16 cellular contexts compared by ENCODE assay signal in the genomic region with DNA sequence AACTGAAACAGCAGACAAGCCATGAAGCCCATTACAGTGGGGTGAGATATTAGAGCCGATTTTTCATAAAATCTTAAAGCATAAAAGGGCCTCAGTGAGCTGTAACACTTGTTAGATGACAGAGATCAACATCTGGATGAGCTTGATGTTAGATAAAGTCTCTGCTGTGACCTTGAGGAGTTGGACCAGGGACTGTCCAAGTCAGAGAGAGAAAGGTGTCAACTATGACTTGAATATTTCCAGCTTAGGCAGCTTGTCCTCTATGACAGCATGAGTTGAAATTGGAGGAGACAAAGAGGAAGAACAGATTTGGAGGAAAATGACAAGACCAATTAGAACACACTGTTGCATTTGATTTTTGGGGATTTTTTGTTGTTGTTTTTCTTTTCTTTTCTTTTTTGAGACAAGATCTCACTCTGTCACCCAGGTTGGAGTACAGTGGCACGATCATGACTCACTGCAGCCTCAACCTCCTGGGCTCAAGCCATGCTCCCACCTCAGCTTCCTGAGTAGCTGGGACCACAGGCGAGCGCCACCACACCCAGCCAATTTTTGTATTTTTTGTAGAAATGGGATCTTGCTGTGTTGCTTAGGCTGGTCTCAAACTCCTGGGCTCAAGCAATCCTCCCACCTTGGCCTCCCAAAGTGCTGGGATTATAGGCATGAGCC. TPM values are rescaled to one million over a fixed set of nuclear protein-coding genes. Genes with fewer than 3 reads are reported as not detected.
DNase-seq lines count a peak whose midpoint lies in the region; ATAC-seq lines count a peak whose summit lies in the region.
"Had no signal": no experiment of that assay in that cellular context is flagged by ENCODE, and none has a peak within 500 bp of the region (broad histone marks: within the 10 kb centered on the region; RNA-seq: fewer than 3 reads in every experiment).

No MANE protein-coding gene starts in this region.

- H3K4me1 Mint-ChIP-seq in activated CD8-positive, alpha-beta memory T cell treated with anti-CD3 and anti-CD28 coated beads, Interleukin-2, amount 10 ng/mL, durations not matched to agents 7 days and 5 days, result peaks cover 24% of the 10 kb centered on the region
- peaks cover 18% of the 10 kb centered on the region for H3K4me1 Mint-ChIP-seq in T-helper 2 cell treated with Interferon-gamma antibody and Interleukin-4, amounts not matched to agents 5 μg/mL and 100 μg/mL, for 36 hours (ENCODE audit: low read depth)

- H3K9me3 ChIP-seq in GM23248 (ENCODE audit: low read depth) (no peaks in the 10 kb centered on the region), mesenchymal stem cell (ENCODE audit: control insufficient read depth, low read length) (no peaks in the 10 kb centered on the region)
- H3K9me3 ChIP-seq: psoas muscle had no signal

- H4K20me1 ChIP-seq in GM23248 (ENCODE audit: insufficient read depth), result no peaks in the 10 kb centered on the region

- CTCF ChIA-PET in activated CD8-positive, alpha-beta memory T cell treated with anti-CD3 and anti-CD28 coated beads, Interleukin-2, amount 10 ng/mL, durations not matched to agents 7 days and 5 days (lab: Charles Lee), result interaction anchor here (0.8 to 1.9 kb wide), 4 partner anchors 21 to 122 kb away, joined by 3 to 13 read pairs (median 4); no protein-coding TSS in a partner anchor

- no peaks in the 10 kb centered on the region for H3K27me3 Mint-ChIP-seq in activated CD8-positive, alpha-beta memory T cell treated with anti-CD3 and anti-CD28 coated beads, Interleukin-2, amount 10 ng/mL, durations not matched to agents 7 days and 5 days
- no peaks in the 10 kb centered on the region for H3K27me3 Mint-ChIP-seq in T-helper 2 cell treated with Interferon-gamma antibody and Interleukin-4, amounts not matched to agents 5 μg/mL and 100 μg/mL, for 36 hours (ENCODE audit: low read depth)
- H3K27me3 Mint-ChIP-seq: naive B cell had no signal

- H3K23ac ChIP-seq in mesenchymal stem cell (ENCODE audit: low read length in 2 of 2), result no peak overlapping the region

- H2AK5ac ChIP-seq in mesenchymal stem cell (ENCODE audit: low read length, severe bottlenecking), result peak overlapping the region; percentile 53

- H3K9ac ChIP-seq in GM23248, result no peak overlapping the region
- H3K9ac ChIP-seq in mesenchymal stem cell (ENCODE audit: low read length), result no peak overlapping the region

- 65 to 70% methylated on average over 4 of the region's 4 CpGs for WGBS in GM23248 (ENCODE audit: low coverage in 1 of 2, low lambda C conversion rate in 2 of 2, missing lambda C conversion rate in 2 of 2), 2 experiments
- WGBS in mesenchymal stem cell, result 82% methylated on average over 2 of the region's 4 CpGs

- peaks cover 47% of the 10 kb centered on the region for H3F3A ChIP-seq in GM23248 (ENCODE audit: insufficient read depth)

- H3K36me3 ChIP-seq in GM23248 (ENCODE audit: low read depth), result no peaks in the 10 kb centered on the region
- H3K36me3 ChIP-seq in mesenchymal stem cell (ENCODE audit: control insufficient read depth in 1 of 2, insufficient read depth in 2 of 2, low read depth in 1 of 2, low read length in 2 of 2), result no peaks in the 10 kb centered on the region
- H3K36me3 ChIP-seq in H7 (replicated peaks; ENCODE audit: control insufficient read depth, insufficient read depth, low read length), result no peaks in the 10 kb centered on the region
- H3K36me3 ChIP-seq: brain microvascular endothelial cell had no signal

- no peak overlapping the region for H3K14ac ChIP-seq in mesenchymal stem cell (ENCODE audit: low read length in 2 of 2)

- peak; percentile 77 for DNase-seq in activated CD8-positive, alpha-beta memory T cell treated with anti-CD3 and anti-CD28 coated beads, Interleukin-2, amount 10 ng/mL, durations not matched to agents 7 days and 5 days
- DNase-seq in activated CD8-positive, alpha-beta memory T cell treated with anti-CD3 and anti-CD28 coated beads, Interleukin-2, amount 50 U/mL, for 48 hours, result no peak
- DNase-seq in GM23248, result no peak
- no peak for DNase-seq in T-helper 2 cell treated with Interferon-gamma antibody and Interleukin-4, amounts not matched to agents 5 μg/mL and 100 μg/mL, for 36 hours (ENCODE audit: low spot score)
- DNase-seq in mesenchymal stem cell, result no peak
- DNase-seq in NCI-H510A (lab: John Stamatoyannopoulos, UW), result no peak
- DNase-seq in H7, result no peak
- DNase-seq in GDM1 (lab: John Stamatoyannopoulos, UW), result no peak
- DNase-seq: brain microvascular endothelial cell, erythroblast, naive B cell, NCI-H187 treated with DMSO at 0.1 percent for 48 hours, NCI-H446, psoas muscle, SHP77 treated with DMSO at 0.1 percent for 48 hours had no signal

- H3K27me3 ChIP-seq in GM23248 (replicated peaks; ENCODE audit: insufficient read depth), result no peaks in the 10 kb centered on the region
- H3K27me3 ChIP-seq in mesenchymal stem cell (ENCODE audit: control insufficient read depth in 1 of 2, insufficient read depth in 1 of 2, low read length in 2 of 2), result no peaks in the 10 kb centered on the region
- H3K27me3 ChIP-seq in H7 (ENCODE audit: control insufficient read depth, insufficient read depth, low read length), result no peaks in the 10 kb centered on the region
- H3K27me3 ChIP-seq: brain microvascular endothelial cell had no signal

- H3K9me2 ChIP-seq in GM23248 (ENCODE audit: insufficient read depth), result no peaks in the 10 kb centered on the region

- no peak overlapping the region for H3K4ac ChIP-seq in mesenchymal stem cell (ENCODE audit: low read depth in 1 of 2, low read length in 2 of 2)

- in situ Hi-C loops in GM23248 (cut with MboI), result no loop called here

- H4K8ac ChIP-seq in mesenchymal stem cell (ENCODE audit: low read length), result no peak overlapping the region

- H3K79me2 ChIP-seq in GM23248 (ENCODE audit: insufficient read depth), result peaks cover 20% of the 10 kb centered on the region

- H2BK15ac ChIP-seq in mesenchymal stem cell (ENCODE audit: low read depth, poor library complexity, severe bottlenecking), result no peak overlapping the region

- H3K4me2 ChIP-seq in GM23248 (ENCODE audit: unreplicated experiment) (no peak overlapping the region), mesenchymal stem cell (ENCODE audit: low read length, poor library complexity, severe bottlenecking) (no peak overlapping the region)

- H2BK5ac ChIP-seq in mesenchymal stem cell (ENCODE audit: low read depth, low read length, poor library complexity, severe bottlenecking), result no peak overlapping the region

- no peak overlapping the region for H2AFZ ChIP-seq in GM23248
- no peak overlapping the region for H2AFZ ChIP-seq in mesenchymal stem cell (ENCODE audit: low read depth, low read length)

- H3K36me3 Mint-ChIP-seq in activated CD8-positive, alpha-beta memory T cell treated with anti-CD3 and anti-CD28 coated beads, Interleukin-2, amount 10 ng/mL, durations not matched to agents 7 days and 5 days, result no peaks in the 10 kb centered on the region
- peaks cover 1% of the 10 kb centered on the region for H3K36me3 Mint-ChIP-seq in T-helper 2 cell treated with Interferon-gamma antibody and Interleukin-4, amounts not matched to agents 5 μg/mL and 100 μg/mL, for 36 hours (ENCODE audit: low read depth)
- H3K36me3 Mint-ChIP-seq: CD8-positive, alpha-beta T cell; naive B cell had no signal

- H2BK12ac ChIP-seq in mesenchymal stem cell (ENCODE audit: low read length in 2 of 2), result no peak overlapping the region

- no peak overlapping the region for H3K4me3 Mint-ChIP-seq in activated CD8-positive, alpha-beta memory T cell treated with anti-CD3 and anti-CD28 coated beads, Interleukin-2, amount 10 ng/mL, durations not matched to agents 7 days and 5 days
- no peak overlapping the region for H3K4me3 Mint-ChIP-seq in T-helper 2 cell treated with Interferon-gamma antibody and Interleukin-4, amounts not matched to agents 5 μg/mL and 100 μg/mL, for 36 hours
- H3K4me3 Mint-ChIP-seq: CD8-positive, alpha-beta T cell; naive B cell had no signal

- no peaks in the 10 kb centered on the region for H3K9me3 Mint-ChIP-seq in activated CD8-positive, alpha-beta memory T cell treated with anti-CD3 and anti-CD28 coated beads, Interleukin-2, amount 10 ng/mL, durations not matched to agents 7 days and 5 days (ENCODE audit: low read depth)
- no peaks in the 10 kb centered on the region for H3K9me3 Mint-ChIP-seq in T-helper 2 cell treated with Interferon-gamma antibody and Interleukin-4, amounts not matched to agents 5 μg/mL and 100 μg/mL, for 36 hours
- H3K9me3 Mint-ChIP-seq: CD8-positive, alpha-beta T cell; naive B cell had no signal

- H3K27ac ChIP-seq in GM23248 (peak overlapping the region; percentile 33; the same call in 1 of the 2 replicates), mesenchymal stem cell (ENCODE audit: low read length, poor library complexity, severe bottlenecking) (no peak overlapping the region)
- H3K27ac ChIP-seq: brain microvascular endothelial cell, psoas muscle had no signal

- H3K18ac ChIP-seq in mesenchymal stem cell (ENCODE audit: low read depth in 1 of 2, low read length in 2 of 2), result no peak overlapping the region

- no peak overlapping the region for H2BK120ac ChIP-seq in mesenchymal stem cell (ENCODE audit: low read depth, low read length)

- H3K4me1 ChIP-seq in GM23248 (ENCODE audit: insufficient read depth) (peaks cover 60% of the 10 kb centered on the region), mesenchymal stem cell (ENCODE audit: control insufficient read depth, insufficient read depth, low read depth, low read length) (peaks cover 14% of the 10 kb centered on the region)
- H3K4me1 ChIP-seq: psoas muscle had no signal

- no peak overlapping the region for H4K91ac ChIP-seq in mesenchymal stem cell (ENCODE audit: low read length)

- peak overlapping the region; percentile 70 for H3K27ac Mint-ChIP-seq in activated CD8-positive, alpha-beta memory T cell treated with anti-CD3 and anti-CD28 coated beads, Interleukin-2, amount 10 ng/mL, durations not matched to agents 7 days and 5 days
- peak overlapping the region; percentile 77 for H3K27ac Mint-ChIP-seq in T-helper 2 cell treated with Interferon-gamma antibody and Interleukin-4, amounts not matched to agents 5 μg/mL and 100 μg/mL, for 36 hours
- H3K27ac Mint-ChIP-seq: CD8-positive, alpha-beta T cell had no signal

- H3K4me3 ChIP-seq in GM23248 (no peak overlapping the region), mesenchymal stem cell (ENCODE audit: insufficient read depth in 1 of 2, low read depth in 1 of 2, low read length in 2 of 2) (no peak overlapping the region), H7 (ENCODE audit: insufficient read depth, low read depth, low read length) (no peak overlapping the region)
- H3K4me3 ChIP-seq: psoas muscle had no signal

- no peaks in the 10 kb centered on the region for H3K79me1 ChIP-seq in mesenchymal stem cell (replicated peaks; ENCODE audit: low read length, poor library complexity, severe bottlenecking)

- ATAC-seq in activated CD8-positive, alpha-beta memory T cell treated with anti-CD3 and anti-CD28 coated beads, Interleukin-2, amount 10 ng/mL, durations not matched to agents 7 days and 5 days, result peak; percentile 67
- ATAC-seq: CD8-positive, alpha-beta T cell; psoas muscle had no signal

RNA-seq across cellular contexts. Expression of a gene that starts 35.4 kb away (rescaled TPM):
- total RNA-seq in activated CD8-positive, alpha-beta memory T cell treated with anti-CD3 and anti-CD28 coated beads, Interleukin-2, amount 10 ng/mL, durations not matched to agents 7 days and 5 days, result 10 to 100 TPM; 16.9 to 23.0 TPM
- 1,589 and 1,665 TPM in 2 replicates for total RNA-seq in GM23248 (2014; rRNA removed; shearing (Covaris generic))
- 1,380 and 1,381 TPM in 2 replicates for polyA plus RNA-seq in GM23248 (2016; fragmentation: Nextera tagmentation; extraction: Ambion mirVana)
- 212 TPM for polyA plus RNA-seq in mesenchymal stem cell (2013, experiment 1 of 2)
- polyA plus RNA-seq in mesenchymal stem cell (2013, experiment 2 of 2), result 219 TPM
- total RNA-seq in H7 (2014; rRNA removed; shearing (Covaris generic)), result 243 and 293 TPM in 2 replicates

Comparison
In these comparisons a context has a peak if more than half of its experiments do, and no peak if none do; other contexts are left out.
1. RNA of a gene that starts 35.4 kb away (total RNA-seq): 1,589 to 1,665 TPM in GM23248 and 243 to 293 TPM in H7; 16.9 to 23.0 TPM in activated CD8-positive, alpha-beta memory T cell treated with anti-CD3 and anti-CD28 coated beads, Interleukin-2, amount 10 ng/mL, durations not matched to agents 7 days and 5 days; every median in the first group is over 10 times any median in the second.